Comparison of ENCODE assay signal across 20 cellular contexts in genomic region chr10:95469251-95469650, GRCh38.
DNase-seq lines count a peak whose midpoint lies in the region; ATAC-seq and TF ChIP-seq lines count a peak whose summit lies in the region.
"Had no signal": no experiment of that assay in that cellular context is flagged by ENCODE, and none has a peak within 500 bp of the region (broad histone marks: within the 10 kb centered on the region; RNA-seq: fewer than 3 reads in every experiment).

No MANE protein-coding gene starts in this region.

- H3K9ac ChIP-seq in skeletal muscle tissue (ENCODE audit: low read depth in 1 of 3, low read length in 3 of 3): no peak overlapping the region

- H3K4me3 ChIP-seq in right atrium auricular region (no peak overlapping the region), lower lobe of right lung (no peak overlapping the region), skeletal muscle tissue (ENCODE audit: low read length in 3 of 3) (no peak overlapping the region), foreskin fibroblast (ENCODE audit: low read depth in 1 of 2, low read length in 2 of 2) (no peak overlapping the region)
- H3K4me3 ChIP-seq: HAP-1 had no signal

- no peaks in the 10 kb centered on the region for H3K36me3 ChIP-seq in right atrium auricular region
- H3K36me3 ChIP-seq in lower lobe of right lung: no peaks in the 10 kb centered on the region
- no peaks in the 10 kb centered on the region for H3K36me3 ChIP-seq in skeletal muscle tissue (ENCODE audit: control insufficient read depth in 3 of 3, insufficient read depth in 3 of 3, low read length in 3 of 3)
- H3K36me3 ChIP-seq: HAP-1 had no signal

- H3K27ac ChIP-seq in right atrium auricular region: peak overlapping the region; percentile 90 to 99
- H3K27ac ChIP-seq in lower lobe of right lung: peak overlapping the region; percentile 61
- peak overlapping the region; percentile 27 for H3K27ac ChIP-seq in skeletal muscle tissue (ENCODE audit: low read depth, low read length)
- H3K27ac ChIP-seq: C4-2B had no signal

- no peaks in the 10 kb centered on the region for H3K9me3 ChIP-seq in right atrium auricular region
- H3K9me3 ChIP-seq in lower lobe of right lung: no peaks in the 10 kb centered on the region
- no peaks in the 10 kb centered on the region for H3K9me3 ChIP-seq in skeletal muscle tissue (ENCODE audit: control insufficient read depth in 3 of 3, low read length in 3 of 3)
- H3K9me3 ChIP-seq: HAP-1 had no signal

- intact Hi-C loops in cardiac septum (cut with DNase I) (no loop called here), lower lobe of right lung (cut with DNase I) (no loop called here)

- no peak for DNase-seq in right atrium auricular region (ENCODE audit: low spot score)
- no peak for DNase-seq in cardiac septum (ENCODE audit: low spot score)
- no peak for DNase-seq in lower lobe of right lung
- no peak for DNase-seq in foreskin fibroblast
- no peak for DNase-seq in GM20000 (ENCODE audit: low spot score)
- DNase-seq in cerebellum (ENCODE audit: low spot score): no peak
- DNase-seq: activated CD4-positive, alpha-beta T cell treated with anti-CD3 and anti-CD28 coated beads for 36 hours; activated effector memory CD4-positive, alpha-beta T cell treated with Interleukin-2 at 50 U/mL for 16 hours; DMS 273 treated with DMSO at 0.1 percent for 48 hours; effector CD8-positive, alpha-beta T cell; Kasumi-1; NCI-H1092 treated with DMSO at 0.1 percent for 48 hours; NCI-H2081 treated with DMSO at 0.1 percent for 48 hours; NCI-H510A; RPMI8226; stimulated activated CD4-positive, alpha-beta T cell treated with anti-CD3 and anti-CD28 coated beads, Interleukin-15, amount 100 ng/mL, for 24 hours had no signal

- no peak for TF ChIP-seq CTCF in right atrium auricular region (IDR thresholded peaks at IDR 0.05)
- no peak for TF ChIP-seq CTCF in lower lobe of right lung (IDR thresholded peaks at IDR 0.05)
- TF ChIP-seq CTCF in foreskin fibroblast (IDR thresholded peaks at IDR 0.05; ENCODE audit: low read depth, low read length): no peak
- TF ChIP-seq CTCF in GM20000 (IDR thresholded peaks at IDR 0.05; ENCODE audit: extremely low read depth, missing control alignments): no peak

- peaks cover 0 to 78% of the 10 kb centered on the region in 2 donors for H3K4me1 ChIP-seq in right atrium auricular region
- peaks cover 36% of the 10 kb centered on the region for H3K4me1 ChIP-seq in lower lobe of right lung
- H3K4me1 ChIP-seq in skeletal muscle tissue (ENCODE audit: control insufficient read depth in 3 of 3, insufficient read depth in 3 of 3, low read length in 3 of 3): peaks cover 18 to 62% (median 50%) of the 10 kb centered on the region in 3 donors
- H3K4me1 ChIP-seq: HAP-1 had no signal

- H3K27me3 ChIP-seq in right atrium auricular region: no peaks in the 10 kb centered on the region
- no peaks in the 10 kb centered on the region for H3K27me3 ChIP-seq in lower lobe of right lung (ENCODE audit: low read depth)
- no peaks in the 10 kb centered on the region for H3K27me3 ChIP-seq in skeletal muscle tissue (ENCODE audit: control insufficient read depth in 3 of 3, insufficient read depth in 3 of 3, low read length in 3 of 3)

- no peak for ATAC-seq in lower lobe of right lung
- ATAC-seq in HG03135 (IDR thresholded peaks at IDR 0.05; ENCODE audit: unreplicated experiment): no peak
- ATAC-seq: activated CD4-positive, alpha-beta T cell treated with anti-CD3 and anti-CD28 coated beads for 36 hours had no signal

Comparison
In these comparisons a context has a peak if more than half of its experiments do, and no peak if none do; other contexts are left out.
1. H3K27ac ChIP-seq: peak in every context shown above with its lines; median percentile 94 in right atrium auricular region; 61 in lower lobe of right lung; 27 in skeletal muscle tissue.